12 cellular contexts compared by ENCODE assay signal in the genomic region with DNA sequence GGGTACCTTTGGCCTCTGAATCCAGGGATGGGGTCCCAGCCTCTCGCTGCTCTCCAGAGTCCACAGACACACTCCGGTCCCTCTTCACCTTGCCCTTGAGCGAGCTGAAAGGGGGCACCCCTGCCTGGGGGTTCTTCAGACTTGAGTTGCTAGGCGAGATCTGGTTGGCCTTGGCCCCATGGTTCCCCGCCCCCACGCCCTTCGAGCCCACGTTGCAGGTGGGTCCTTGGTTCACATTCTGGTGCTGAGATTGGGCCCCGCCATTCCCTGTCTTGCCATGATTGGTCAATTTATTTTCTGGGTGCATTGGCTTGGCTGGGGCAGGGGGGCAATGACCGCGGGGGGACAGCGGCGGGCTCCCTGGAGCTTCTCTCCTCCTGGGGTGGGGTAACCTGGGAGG. TPM values are rescaled to one million over a fixed set of nuclear protein-coding genes. Genes with fewer than 3 reads are reported as not detected.
A peak's percentile ranks its signal among the peaks of the same experiment; 100 is the strongest.
DNase-seq lines count a peak whose midpoint lies in the region; ATAC-seq and TF ChIP-seq lines count a peak whose summit lies in the region.
"Had no signal": no experiment of that assay in that cellular context is flagged by ENCODE, and none has a peak within 500 bp of the region (broad histone marks: within the 10 kb centered on the region; RNA-seq: fewer than 3 reads in every experiment).

No MANE protein-coding gene starts in this region.

- H3K27ac Mint-ChIP-seq in CD4-positive, alpha-beta memory T cell = peak overlapping the region; percentile 76 to 95 (median 94)
- peak overlapping the region; percentile 67 for H3K27ac Mint-ChIP-seq in T-helper 17 cell

- H3K27me3 ChIP-seq in CD4-positive, alpha-beta memory T cell (ENCODE audit: insufficient read depth, low read length) = no peaks in the 10 kb centered on the region
- H3K27me3 ChIP-seq in right cardiac atrium (ENCODE audit: control insufficient read depth, insufficient read depth) (no peaks in the 10 kb centered on the region), gastrocnemius medialis (no peaks in the 10 kb centered on the region)

- no peak for TF ChIP-seq POLR2A in gastrocnemius medialis (IDR thresholded peaks at IDR 0.05)

- H3K27ac ChIP-seq in CD4-positive, alpha-beta memory T cell (ENCODE audit: low read depth, low read length) = peak overlapping the region; percentile 40
- H3K27ac ChIP-seq in right cardiac atrium (ENCODE audit: low read length) (no peak overlapping the region), gastrocnemius medialis (peak overlapping the region; percentile 89 to 100 (median 96))

- ATAC-seq in T-helper 17 cell (no peak), right cardiac atrium (no peak), gastrocnemius medialis (no peak), HG03097 (IDR thresholded peaks at IDR 0.05; ENCODE audit: low FRiP score, unreplicated experiment) (no peak)
- ATAC-seq: left colon had no signal

- in situ Hi-C loops in gastrocnemius medialis (cut with MboI; ENCODE audit: low sequenced_read_pairs in 4 of 4) = loop anchor here in 3 of 4 donors (10.0 kb wide), 1 partner anchor 47 kb away; the partner anchor contains the start of gene UPK2 (in 3 of the 3)

- no peaks in the 10 kb centered on the region for H3K27me3 Mint-ChIP-seq in CD4-positive, alpha-beta memory T cell
- H3K27me3 Mint-ChIP-seq in T-helper 17 cell = no peaks in the 10 kb centered on the region

- H3K9me3 ChIP-seq in CD4-positive, alpha-beta memory T cell (ENCODE audit: control insufficient read depth in 1 of 2, low read length in 2 of 2) = no peaks in the 10 kb centered on the region
- H3K9me3 ChIP-seq in T-helper 17 cell (ENCODE audit: control insufficient read depth, low read length, poor library complexity, severe bottlenecking) (no peaks in the 10 kb centered on the region), right cardiac atrium (ENCODE audit: control insufficient read depth, low read length) (no peaks in the 10 kb centered on the region), gastrocnemius medialis (no peaks in the 10 kb centered on the region)

- CTCF ChIA-PET in CD4-positive, alpha-beta memory T cell (lab: Charles Lee; ENCODE audit: partially characterized antibody) = interaction anchor here (1.0 to 8.5 kb wide), 5 partner anchors 38 to 219 kb away, joined by 3 to 63 read pairs (median 3); partner anchors contain the start of genes DDX6 and UPK2

- H3K4me1 ChIP-seq in CD4-positive, alpha-beta memory T cell (ENCODE audit: insufficient read depth, low read length) = peaks cover 64% of the 10 kb centered on the region
- H3K4me1 ChIP-seq in right cardiac atrium (ENCODE audit: control insufficient read depth, insufficient read depth, low read length) (peaks cover 36% of the 10 kb centered on the region), gastrocnemius medialis (peaks cover 61 to 63% of the 10 kb centered on the region in 2 donors)

- TF ChIP-seq CTCF in gastrocnemius medialis (IDR thresholded peaks at IDR 0.05 in 4 of 5, conservative IDR thresholded peaks at IDR 0.05 in 1 of 5) = no peak

- WGBS in right cardiac atrium = 77% methylated on average over 13 of the region's 13 CpGs

- intact Hi-C loops in CD4-positive, alpha-beta memory T cell (cut with micrococcal nuclease) = no loop called here
- intact Hi-C loops in right cardiac atrium (cut with DNase I) = loop anchor here in 3 of 4 donors (2.0 to 10.0 kb wide), 6 partner anchors 15 to 117 kb away; partner anchors contain the start of genes DDX6 (in 1 of the 3) and UPK2 (in 1 of the 3)
- intact Hi-C loops in gastrocnemius medialis (cut with DNase I; ENCODE audit: low total_unique reads) = loop anchor here (5.0 kb wide), 1 partner anchor 124 kb away; the partner anchor contains the start of gene SLC37A4

- H3K4me1 Mint-ChIP-seq in CD4-positive, alpha-beta memory T cell = peaks cover 38 to 60% (median 49%) of the 10 kb centered on the region in 4 donors
- peaks cover 44% of the 10 kb centered on the region for H3K4me1 Mint-ChIP-seq in T-helper 17 cell

- no peaks in the 10 kb centered on the region for H3K9me3 Mint-ChIP-seq in CD4-positive, alpha-beta memory T cell

- H3K36me3 ChIP-seq in CD4-positive, alpha-beta memory T cell (ENCODE audit: insufficient read depth, low read length) = peaks cover 40% of the 10 kb centered on the region
- H3K36me3 ChIP-seq in gastrocnemius medialis = peaks cover 0 to 30% of the 10 kb centered on the region in 2 donors

- POLR2A ChIA-PET in CD4-positive, alpha-beta memory T cell (lab: Charles Lee; ENCODE audit: partially characterized antibody) = interaction anchor here (0.9 to 2.2 kb wide), 5 partner anchors 38 to 148 kb away, joined by 3 to 13 read pairs (median 3); partner anchors contain the start of gene HYOU1

- DNase-seq in CD4-positive, alpha-beta memory T cell = peak in 1 of 5 donors; percentile 33
- DNase-seq in T-helper 17 cell (no peak), right cardiac atrium (peak in 2 of 3 donors; percentile 58 to 59), gastrocnemius medialis (no peak), NCI-H128 (lab: John Stamatoyannopoulos, UW; ENCODE audit: unreplicated experiment) (no peak), NCI-H774 (lab: John Stamatoyannopoulos, UW) (no peak)
- DNase-seq in NK-92 treated with Interleukin-12 subunit alpha and Interleukin-12 subunit beta, amount 100 ng/mL, for 24 hours (lab: John Stamatoyannopoulos, UW) = no peak
- DNase-seq: activated CD4-positive, alpha-beta T cell treated with anti-CD3 and anti-CD28 coated beads for 48 hours; left colon; NCI-H446 treated with DMSO at 0.1 percent for 48 hours had no signal

- no peak overlapping the region for H3K4me3 ChIP-seq in CD4-positive, alpha-beta memory T cell (ENCODE audit: low read length in 2 of 2)
- H3K4me3 ChIP-seq in right cardiac atrium (ENCODE audit: low read length) (no peak overlapping the region), gastrocnemius medialis (no peak overlapping the region)

- H3K36me3 Mint-ChIP-seq in CD4-positive, alpha-beta memory T cell = peaks cover 16 to 56% of the 10 kb centered on the region in 2 donors
- peaks cover 3% of the 10 kb centered on the region for H3K36me3 Mint-ChIP-seq in T-helper 17 cell (ENCODE audit: low read depth)

- peak overlapping the region in 2 of 8 donors; percentile 35 to 39 for H3K4me3 Mint-ChIP-seq in CD4-positive, alpha-beta memory T cell
- no peak overlapping the region for H3K4me3 Mint-ChIP-seq in T-helper 17 cell

RNA-seq across cellular contexts. Expression of gene BCL9L, which starts 17.5 kb away (rescaled TPM):
- 100 to 1,000 TPM; 216 to 232 TPM for total RNA-seq in CD4-positive, alpha-beta memory T cell
- 10 to 100 TPM in 1 of 2 donors, under 1 TPM in 1; 0.45 to 10.9 TPM for polyA plus RNA-seq in CD4-positive, alpha-beta memory T cell
- total RNA-seq in T-helper 17 cell = 100 to 1,000 TPM; 186 to 204 TPM
- 10 to 100 TPM; 44.0 to 76.7 (median 54.6) TPM for total RNA-seq in right cardiac atrium
- polyA plus RNA-seq in right cardiac atrium = 29.9 TPM
- 10 to 100 TPM; 17.1 to 35.6 (median 23.8) TPM for total RNA-seq in gastrocnemius medialis

RNA-seq across cellular contexts. Expression of gene CXCR5, which starts 24.6 kb away (rescaled TPM):
- 10 to 100 TPM; 21.1 to 21.5 TPM for total RNA-seq in CD4-positive, alpha-beta memory T cell
- polyA plus RNA-seq in CD4-positive, alpha-beta memory T cell = 10 to 100 TPM in 1 of 2 donors, 1 to 10 TPM in 1; 7.9 to 18.2 TPM
- total RNA-seq in T-helper 17 cell (10 to 100 TPM; 11.1 to 15.0 TPM), right cardiac atrium (not detected), gastrocnemius medialis (not detected)
- polyA plus RNA-seq in right cardiac atrium = 0.34 TPM
- total RNA-seq: epithelial cell of proximal tubule had no signal

RNA-seq across cellular contexts. Expression of gene UPK2, which starts 47.8 kb away (rescaled TPM):
- not detected for total RNA-seq in CD4-positive, alpha-beta memory T cell
- polyA plus RNA-seq in CD4-positive, alpha-beta memory T cell = not detected
- total RNA-seq in T-helper 17 cell = not detected
- total RNA-seq in right cardiac atrium = not detected
- not detected for polyA plus RNA-seq in right cardiac atrium
- not detected for total RNA-seq in gastrocnemius medialis
- total RNA-seq: epithelial cell of proximal tubule, left colon had no signal

Comparison
In these comparisons a context has a peak if more than half of its experiments do, and no peak if none do; other contexts are left out.
1. DNase-seq: peak in right cardiac atrium (2 of 3); none in T-helper 17 cell (0 of 3), gastrocnemius medialis (0 of 2), NCI-H128 (single experiment), NCI-H774 (single experiment) and NK-92 treated with Interleukin-12 subunit alpha and Interleukin-12 subunit beta, amount 100 ng/mL, for 24 hours (single experiment).
2. RNA of gene CXCR5, which starts 24.6 kb away (total RNA-seq): 21.1 to 21.5 TPM in CD4-positive, alpha-beta memory T cell and 11.1 to 15.0 TPM in T-helper 17 cell; not detected in right cardiac atrium and not detected in gastrocnemius medialis; every median in the first group is over 10 times any median in the second.